8 cellular contexts compared by ENCODE assay signal in the genomic region with DNA sequence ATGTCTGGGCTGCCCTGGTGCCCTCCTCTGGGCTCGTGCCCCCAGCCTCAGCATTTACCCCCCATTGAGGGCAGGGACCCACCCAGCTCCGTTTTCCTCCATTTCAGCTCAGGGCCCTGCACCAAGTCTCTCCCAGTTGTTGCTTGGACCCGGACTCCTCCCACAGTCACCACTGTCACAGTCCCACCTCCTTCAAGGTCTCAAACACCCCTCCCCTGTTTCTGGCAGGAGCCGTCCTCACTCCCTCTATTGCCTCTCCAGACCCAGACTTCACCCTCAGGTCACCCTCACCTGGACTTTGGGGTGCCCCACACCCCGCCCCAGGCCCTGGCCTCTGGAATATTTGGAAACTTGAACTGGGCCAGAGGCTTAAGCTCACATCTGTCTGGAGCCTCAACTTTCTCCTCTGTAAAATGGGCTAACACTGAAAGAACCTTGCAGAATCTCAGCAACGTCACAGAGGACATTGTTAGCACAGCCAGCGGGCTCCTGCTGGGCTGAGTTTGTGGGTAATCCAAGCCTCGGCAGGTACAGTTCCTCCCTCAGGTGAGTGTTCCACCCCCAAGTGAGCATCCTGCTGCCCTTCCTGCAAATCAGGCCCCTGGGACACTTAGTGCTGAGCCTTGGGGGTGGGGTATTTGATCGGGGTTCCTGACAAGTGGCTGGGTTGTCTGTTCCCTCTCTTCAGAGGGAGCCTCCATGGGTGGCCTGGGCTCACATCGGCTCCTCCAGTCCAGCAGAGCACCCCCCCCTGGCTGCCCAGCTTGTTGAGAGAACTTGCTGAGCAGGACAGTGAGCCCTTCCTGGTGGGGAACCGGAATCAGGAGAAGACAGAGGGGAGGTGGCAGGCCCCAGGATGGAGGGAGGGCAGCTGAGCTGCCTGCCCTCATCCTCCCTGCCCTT.
DNase-seq lines count a peak whose midpoint lies in the region; ATAC-seq and TF ChIP-seq lines count a peak whose summit lies in the region.

No MANE protein-coding gene starts in this region.

- TF ChIP-seq CTCF in AG09309 (IDR thresholded peaks at IDR 0.05; ENCODE audit: control insufficient read depth, insufficient read depth, low read depth, low read length, missing control alignments) = no peak
- TF ChIP-seq CTCF in Panc1 (IDR thresholded peaks at IDR 0.05) = no peak
- no peak for TF ChIP-seq CTCF in epithelial cell of proximal tubule (conservative IDR thresholded peaks at IDR 0.05; ENCODE audit: low read depth, low read length)
- TF ChIP-seq CTCF in neural progenitor cell (IDR thresholded peaks at IDR 0.05) = no peak

- H3K27ac Mint-ChIP-seq in neural progenitor cell = peak overlapping the region; percentile 93

- POLR2A ChIA-PET in Panc1 (lab: Charles Lee) = no interaction called here

- CTCF ChIA-PET in Panc1 (lab: Charles Lee) = interaction anchor here (0.6 kb wide), 1 partner anchor 317 kb away, joined by 4 read pairs; no protein-coding TSS in a partner anchor

- H3K9me3 Mint-ChIP-seq in neural progenitor cell = no peaks in the 10 kb centered on the region

- intact Hi-C loops in Panc1 (cut with micrococcal nuclease; ENCODE audit: unreplicated experiment) = no loop called here

- H3K4me2 ChIP-seq in neural progenitor cell = no peak overlapping the region

- H3K9me3 ChIP-seq in Panc1 (ENCODE audit: control insufficient read depth, insufficient read depth, low read depth, low read length) = no peaks in the 10 kb centered on the region
- no peaks in the 10 kb centered on the region for H3K9me3 ChIP-seq in neural progenitor cell (ENCODE audit: low read depth)

- H3K27me3 Mint-ChIP-seq in neural progenitor cell (ENCODE audit: insufficient read depth, low read depth) = peaks cover 4% of the 10 kb centered on the region

- in situ Hi-C loops in Panc1 (cut with HindIII; ENCODE audit: low pct_unique_long_range_greater_than_20kb, low sequenced_read_pairs) = no loop called here

- no peak overlapping the region for H3K9ac ChIP-seq in neural progenitor cell

- no peak overlapping the region for H2AFZ ChIP-seq in neural progenitor cell (replicated peaks)

- H3K79me2 ChIP-seq in neural progenitor cell (ENCODE audit: low read depth) = no peaks in the 10 kb centered on the region

- H3K27me3 ChIP-seq in Panc1 (ENCODE audit: control insufficient read depth, insufficient read depth, low read length) (no peaks in the 10 kb centered on the region), neural progenitor cell (peaks cover 41% of the 10 kb centered on the region)

- H3K36me3 ChIP-seq in Panc1 (ENCODE audit: control insufficient read depth, insufficient read depth, low read length) = no peaks in the 10 kb centered on the region
- H3K36me3 ChIP-seq in neural progenitor cell = no peaks in the 10 kb centered on the region

- H3K27ac ChIP-seq in Panc1 (ENCODE audit: low read length) = peak overlapping the region; percentile 98
- no peak overlapping the region for H3K27ac ChIP-seq in neural progenitor cell

- ATAC-seq in Panc1 = no peak
- no peak for ATAC-seq in GM19023 (IDR thresholded peaks at IDR 0.05; ENCODE audit: unreplicated experiment)

- H4K20me1 ChIP-seq in neural progenitor cell (ENCODE audit: low read depth) = no peaks in the 10 kb centered on the region

- H3F3A ChIP-seq in neural progenitor cell (ENCODE audit: low read depth) = peaks cover 50% of the 10 kb centered on the region

- peaks cover 83% of the 10 kb centered on the region for H3K4me1 Mint-ChIP-seq in neural progenitor cell

- no peaks in the 10 kb centered on the region for H3K36me3 Mint-ChIP-seq in neural progenitor cell

- peak overlapping the region; percentile 41 for H3K4me3 ChIP-seq in AG09309 (ENCODE audit: control insufficient read depth, low read depth, low read length)
- H3K4me3 ChIP-seq in Panc1 (ENCODE audit: low read depth in 2 of 2, low read length in 2 of 2) = peak overlapping the region; percentile 39 to 42
- H3K4me3 ChIP-seq in epithelial cell of proximal tubule (ENCODE audit: low read depth, low read length) = peak overlapping the region; percentile 60
- H3K4me3 ChIP-seq in neural progenitor cell = no peak overlapping the region

- H3K4me3 Mint-ChIP-seq in neural progenitor cell = peak overlapping the region; percentile 74

- no TSS peak for BruUV-seq in Panc1 (replicated peaks; lab: Mats Ljungman, UMichigan)

- H3K4me1 ChIP-seq in Panc1 (ENCODE audit: control insufficient read depth, insufficient read depth, low read length) (peaks cover 69% of the 10 kb centered on the region), neural progenitor cell (peaks cover 35% of the 10 kb centered on the region)

- DNase-seq in AG09309 (ENCODE audit: low read depth) (no peak), Panc1 (ENCODE audit: low read depth, low spot score) (no peak), epithelial cell of proximal tubule (ENCODE audit: low read depth) (no peak), neural progenitor cell (ENCODE audit: low spot score) (no peak), NCI-H1436 treated with DMSO at 0.1 percent for 48 hours (lab: John Stamatoyannopoulos, UW) (no peak), DMS79 treated with DMSO at 0.1 percent for 48 hours (lab: John Stamatoyannopoulos, UW) (no peak), DMS114 treated with DMSO at 0.1 percent for 48 hours (lab: John Stamatoyannopoulos, UW; ENCODE audit: unreplicated experiment) (no peak)
